ENCODE assay signal across 20 cellular contexts in genomic region chr4:25687763-25688162, GRCh38. TPM values are rescaled to one million over a fixed set of nuclear protein-coding genes. Genes with fewer than 3 reads are reported as not detected.
DNase-seq lines count a peak whose midpoint lies in the region; ATAC-seq, FAIRE-seq and TF ChIP-seq lines count a peak whose summit lies in the region.
"Had no signal": no experiment of that assay in that cellular context is flagged by ENCODE, and none has a peak within 500 bp of the region (broad histone marks: within the 10 kb centered on the region; RNA-seq: fewer than 3 reads in every experiment).

No MANE protein-coding gene starts in this region.

- FAIRE-seq in GM12892 (lab: Jason Lieb, UNC), result no peak
- FAIRE-seq: D721Med, GM12878, GM18507 had no signal

- DNase-seq in central memory CD8-positive, alpha-beta T cell (ENCODE audit: low spot score in 2 of 2), result peak in 1 of 2 donors; percentile 28
- DNase-seq in immature natural killer cell, result peak in 2 of 3 donors; percentile 20 to 55
- no peak for DNase-seq in natural killer cell
- no peak for DNase-seq in GM12892 (ENCODE audit: insufficient read length)
- DNase-seq in COR-L47 (lab: John Stamatoyannopoulos, UW), result no peak
- DNase-seq: C1 segment of cervical spinal cord; CD4-positive, alpha-beta memory T cell; DMS 273 treated with DMSO at 0.1 percent for 48 hours; DMS79; EL; GDM1; H9 had no signal

- H3K4me1 Mint-ChIP-seq in central memory CD8-positive, alpha-beta T cell, result peaks cover 17% of the 10 kb centered on the region
- H3K4me1 Mint-ChIP-seq in immature natural killer cell (peaks cover 6 to 7% of the 10 kb centered on the region in 2 donors), natural killer cell (peaks cover 6 to 12% of the 10 kb centered on the region in 2 donors)
- H3K4me1 Mint-ChIP-seq: CD4-positive, alpha-beta memory T cell; GM23338; H9 had no signal

- intact Hi-C loops in natural killer cell (cut with micrococcal nuclease), result no loop called here

- H3K27ac Mint-ChIP-seq in central memory CD8-positive, alpha-beta T cell (ENCODE audit: low read depth), result peak overlapping the region; percentile 78
- H3K27ac Mint-ChIP-seq in immature natural killer cell (peak overlapping the region in 4 of 6 donors; percentile 11 to 72 (median 40)), natural killer cell (no peak overlapping the region)
- H3K27ac Mint-ChIP-seq: CD4-positive, alpha-beta memory T cell; GM23338; H9 had no signal

- H3K9me3 Mint-ChIP-seq in central memory CD8-positive, alpha-beta T cell, result peaks cover 6% of the 10 kb centered on the region
- H3K9me3 Mint-ChIP-seq in immature natural killer cell, result peaks cover 0 to 12% (median 12%) of the 10 kb centered on the region in 6 donors
- H3K9me3 Mint-ChIP-seq in natural killer cell, result peaks cover 4% of the 10 kb centered on the region in 2 donors

- H3K27me3 Mint-ChIP-seq in central memory CD8-positive, alpha-beta T cell, result no peaks in the 10 kb centered on the region
- H3K27me3 Mint-ChIP-seq in immature natural killer cell (ENCODE audit: low read depth in 3 of 3) (peaks cover 0 to 2% (median 2%) of the 10 kb centered on the region in 3 donors), natural killer cell (ENCODE audit: low read depth in 2 of 2) (no peaks in the 10 kb centered on the region)
- H3K27me3 Mint-ChIP-seq: CD4-positive, alpha-beta memory T cell had no signal

- H3K4me3 Mint-ChIP-seq in central memory CD8-positive, alpha-beta T cell, result peak overlapping the region; percentile 34
- H3K4me3 Mint-ChIP-seq in immature natural killer cell (peak overlapping the region in 3 of 5 donors; percentile 36 to 84 (median 68)), natural killer cell (peak overlapping the region; percentile 52)
- H3K4me3 Mint-ChIP-seq: CD4-positive, alpha-beta memory T cell; GM23338; H9 had no signal

- no peak for TF ChIP-seq CTCF in natural killer cell (IDR thresholded peaks at IDR 0.05)

- peak; percentile 90 for ATAC-seq in central memory CD8-positive, alpha-beta T cell (replicated peaks; ENCODE audit: extremely low read depth, poor library complexity, severe bottlenecking)
- peak; percentile 67 to 77 (median 73) for ATAC-seq in natural killer cell
- no peak for ATAC-seq in HG03135 (IDR thresholded peaks at IDR 0.05; ENCODE audit: unreplicated experiment)
- ATAC-seq: GM12878, GM23338, HCT116 had no signal

- TF ChIP-seq POLR2A in GM12892 (IDR thresholded peaks at IDR 0.05; ENCODE audit: low read depth, low read length), result no peak

- H3K36me3 Mint-ChIP-seq in central memory CD8-positive, alpha-beta T cell (ENCODE audit: insufficient read depth), result peaks cover 9% of the 10 kb centered on the region
- H3K36me3 Mint-ChIP-seq in immature natural killer cell (peaks cover 0 to 5% (median 0%) of the 10 kb centered on the region in 3 donors), natural killer cell (no peaks in the 10 kb centered on the region)

RNA-seq across cellular contexts. Expression of gene SLC34A2, which starts 32.1 kb away (rescaled TPM):
- polyA plus RNA-seq in immature natural killer cell, result not detected
- total RNA-seq in natural killer cell, result not detected
- polyA plus RNA-seq in GM12892 (2012; ENCODE audit: missing spikeins), result not detected
- total RNA-seq: A172; CD4-positive, alpha-beta memory T cell; H4 had no signal
- polyA plus RNA-seq: CD4-positive, alpha-beta memory T cell had no signal

Comparison
In these comparisons a context has a peak if more than half of its experiments do, and no peak if none do; other contexts are left out.
1. DNase-seq: peak in immature natural killer cell (2 of 3); none in natural killer cell (single experiment), GM12892 (single experiment) and COR-L47 (single experiment).
2. H3K27ac Mint-ChIP-seq: peak in central memory CD8-positive, alpha-beta T cell (single experiment) and immature natural killer cell (4 of 6); none in natural killer cell (0 of 2).
3. Peak in every context shown above with its lines, with median percentiles within 50 percentile points of each other: H3K4me3 Mint-ChIP-seq.